8 cellular contexts compared by ENCODE assay signal in the genomic region with DNA sequence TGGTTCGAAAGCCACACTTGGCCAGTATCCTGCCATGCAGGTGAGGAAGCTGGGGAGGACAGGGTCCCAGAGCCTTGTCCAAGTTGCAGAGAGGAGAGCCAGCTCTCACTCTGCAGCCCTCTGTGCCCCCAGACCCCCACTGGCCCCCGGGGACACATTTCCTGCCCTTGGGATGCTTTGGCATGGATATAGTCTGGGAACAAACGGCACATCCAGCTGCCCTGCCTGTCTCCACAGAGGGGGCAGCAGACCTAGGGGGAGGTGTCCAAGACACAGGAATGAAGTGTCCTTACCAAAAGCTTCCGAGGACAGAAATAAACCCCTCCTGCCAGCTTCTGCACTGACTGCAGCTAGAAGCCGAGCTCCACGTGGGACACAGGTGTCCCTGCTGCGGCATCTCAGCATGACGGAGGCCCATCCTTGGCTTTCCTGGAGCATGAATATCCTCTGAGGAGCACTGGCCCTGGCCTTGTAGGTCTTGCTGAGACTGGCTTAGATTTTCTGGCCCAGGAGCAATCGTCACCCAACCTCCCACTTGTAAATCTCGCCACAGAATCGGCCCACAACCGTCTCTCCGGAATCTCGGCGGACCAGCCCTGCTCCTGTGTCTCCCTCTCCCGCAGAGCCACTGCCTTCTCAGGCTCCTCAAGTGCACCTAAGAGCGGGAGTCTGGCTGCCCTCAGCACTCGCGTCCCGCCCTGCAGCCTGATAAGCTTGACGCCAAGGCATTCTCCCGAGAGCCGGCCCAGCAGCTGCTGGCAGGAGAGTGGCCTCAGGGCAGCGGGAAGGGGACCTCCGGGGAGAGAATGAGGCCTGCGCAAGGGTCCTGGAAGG. TPM values are rescaled to one million over a fixed set of nuclear protein-coding genes. Genes with fewer than 3 reads are reported as not detected.
A peak's percentile ranks its signal among the peaks of the same experiment; 100 is the strongest.
DNase-seq lines count a peak whose midpoint lies in the region; ATAC-seq, FAIRE-seq and TF ChIP-seq lines count a peak whose summit lies in the region.

No MANE protein-coding gene starts in this region.

- H3K9me3 ChIP-seq in stomach = no peaks in the 10 kb centered on the region

- H3K36me3 ChIP-seq in bronchial epithelial cell (ENCODE audit: control insufficient read depth, insufficient read depth, low read length) (peaks cover 11% of the 10 kb centered on the region), stomach (peaks cover 0 to 7% (median 4%) of the 10 kb centered on the region in 4 donors)

- CTCF ChIA-PET in GM10248 (lab: Yijun Ruan, JAX) = interaction anchor here (1.4 kb wide), 1 partner anchor 52 kb away, joined by 3 read pairs; no protein-coding TSS in a partner anchor

- peak; percentile 6 for ATAC-seq in left colon
- ATAC-seq in HG02763 (IDR thresholded peaks at IDR 0.05; ENCODE audit: unreplicated experiment) = no peak

- intact Hi-C loops in left colon (cut with DNase I, micrococcal nuclease) = no loop called here
- intact Hi-C loops in stomach (cut with DNase I; ENCODE audit: low total_unique reads) = no loop called here

- peaks cover 40 to 68% (median 61%) of the 10 kb centered on the region in 4 donors for H3K4me1 ChIP-seq in stomach

- TF ChIP-seq EP300 in stomach (IDR thresholded peaks at IDR 0.05) = no peak

- WGBS in stomach, 5 donors = 2 to 11% (median 8%) methylated on average over 22 to 26 of the region's 26 CpGs

- peak; percentile 6 for DNase-seq in activated T-cell treated with anti-CD3 and anti-CD28 coated beads for 48 hours (ENCODE audit: low read depth)
- no peak for DNase-seq in activated T-cell treated with anti-CD3 and anti-CD28 coated beads for 4 hours
- peak; percentile 76 for DNase-seq in OCI-M1 (lab: John Stamatoyannopoulos, UW)
- DNase-seq in bronchial epithelial cell (ENCODE audit: low read depth) = peak; percentile 17
- no peak for DNase-seq in left colon
- peak; percentile 69 for DNase-seq in stomach
- DNase-seq in GM10248 (ENCODE audit: extremely low spot score) = no peak

- POLR2A ChIA-PET in GM10248 (lab: Yijun Ruan, JAX) = no interaction called here

- no peak for TF ChIP-seq POLR2A in stomach (IDR thresholded peaks at IDR 0.05)

- H3K27ac ChIP-seq in stomach = peak overlapping the region; percentile 95 to 99 (median 98)

- no peak for TF ChIP-seq CTCF in bronchial epithelial cell (IDR thresholded peaks at IDR 0.05; ENCODE audit: insufficient read depth, low read length, severe bottlenecking)
- no peak for TF ChIP-seq CTCF in stomach (IDR thresholded peaks at IDR 0.05)
- no peak for TF ChIP-seq CTCF in GM10248 (IDR thresholded peaks at IDR 0.05; ENCODE audit: control extremely low read depth, extremely low read depth, low read depth, missing control alignments)

- FAIRE-seq in bronchial epithelial cell (lab: Jason Lieb, UNC) = no peak

- H3K27me3 ChIP-seq in bronchial epithelial cell (ENCODE audit: control insufficient read depth, insufficient read depth, low read length) = no peaks in the 10 kb centered on the region
- H3K27me3 ChIP-seq in stomach = no peaks in the 10 kb centered on the region

- H3K4me3 ChIP-seq in bronchial epithelial cell (ENCODE audit: low read depth, low read length) (peak overlapping the region; percentile 80), stomach (peak overlapping the region; percentile 64 to 90 (median 78))

RNA-seq across cellular contexts. Expression of a gene that starts 1.1 kb away (rescaled TPM):
- total RNA-seq in bronchial epithelial cell (27.1 and 31.9 TPM in 2 replicates), left colon (100 to 1,000 TPM in 1 of 2 donors, 10 to 100 TPM in 1; 98.8 to 102 TPM), stomach (100 to 1,000 TPM in 1 of 5 donors, 10 to 100 TPM in 4; 25.2 to 235 (median 83.5) TPM)
- polyA plus RNA-seq in stomach = 10 to 100 TPM; 29.3 to 33.2 (median 29.6) TPM

RNA-seq across cellular contexts. Expression of a gene that starts 33.8 kb away (rescaled TPM):
- total RNA-seq in bronchial epithelial cell (not detected in 2 replicates), left colon (not detected), stomach (not detected)
- polyA plus RNA-seq in stomach = not detected

RNA-seq across cellular contexts. Expression of a gene that starts 40.4 kb away (rescaled TPM):
- total RNA-seq in bronchial epithelial cell = under 0.01 TPM in 2 replicates
- total RNA-seq in left colon = under 1 TPM in 1 of 2 donors, not detected in 1; 0.36 TPM
- under 1 TPM in 2 of 5 donors, not detected in 3; 0.89 to 0.92 TPM for total RNA-seq in stomach
- 1 to 10 TPM in 2 of 3 donors, under 1 TPM in 1; 0.35 to 1.4 (median 1.4) TPM for polyA plus RNA-seq in stomach

RNA-seq across cellular contexts. Expression of a gene that starts 43.4 kb away (rescaled TPM):
- total RNA-seq in bronchial epithelial cell (17.2 and 17.9 TPM in 2 replicates), left colon (10 to 100 TPM; 37.6 to 39.5 TPM), stomach (100 to 1,000 TPM in 2 of 5 donors, 10 to 100 TPM in 3; 14.3 to 217 (median 52.6) TPM)
- polyA plus RNA-seq in stomach = 10 to 100 TPM; 30.1 to 46.5 (median 38.0) TPM

Comparison
In these comparisons a context has a peak if more than half of its experiments do, and no peak if none do; other contexts are left out.
1. DNase-seq: peak in activated T-cell treated with anti-CD3 and anti-CD28 coated beads for 48 hours (single experiment), OCI-M1 (single experiment), bronchial epithelial cell (single experiment) and stomach (single experiment); none in activated T-cell treated with anti-CD3 and anti-CD28 coated beads for 4 hours (single experiment), left colon (0 of 2) and GM10248 (single experiment).